Comparison of ENCODE assay signal across 20 cellular contexts in genomic region chr22:25843660-25844275, GRCh38.
DNase-seq lines count a peak whose midpoint lies in the region; TF ChIP-seq lines count a peak whose summit lies in the region.
"Had no signal": no experiment of that assay in that cellular context is flagged by ENCODE, and none has a peak within 500 bp of the region (broad histone marks: within the 10 kb centered on the region; RNA-seq: fewer than 3 reads in every experiment).

No MANE protein-coding gene starts in this region.

- H3K36me3 Mint-ChIP-seq in osteocyte (ENCODE audit: unreplicated experiment) = no peaks in the 10 kb centered on the region
- H3K36me3 Mint-ChIP-seq: CD14-positive monocyte; CD8-positive, alpha-beta memory T cell had no signal

- no peak overlapping the region for H3K4me3 Mint-ChIP-seq in osteocyte (ENCODE audit: unreplicated experiment)
- H3K4me3 Mint-ChIP-seq: B cell; CD14-positive monocyte; CD8-positive, alpha-beta memory T cell had no signal

- H3K4me1 Mint-ChIP-seq in osteocyte (ENCODE audit: unreplicated experiment) = no peaks in the 10 kb centered on the region
- H3K4me1 Mint-ChIP-seq: B cell; CD14-positive monocyte; CD8-positive, alpha-beta memory T cell had no signal

- no peaks in the 10 kb centered on the region for H3K27me3 ChIP-seq in brain microvascular endothelial cell (replicated peaks)

- DNase-seq in COR-L47 (lab: John Stamatoyannopoulos, UW) (peak; percentile 55), NCI-H146 treated with DMSO at 0.1 percent for 48 hours (lab: John Stamatoyannopoulos, UW; ENCODE audit: unreplicated experiment) (peak; percentile 2), coronary artery (ENCODE audit: low spot score) (peak; percentile 50), osteocyte (ENCODE audit: extremely low spot score, unreplicated experiment) (peak; percentile 76), brain microvascular endothelial cell (no peak), DMS 273 (lab: John Stamatoyannopoulos, UW; ENCODE audit: unreplicated experiment) (no peak), C1 segment of cervical spinal cord (lab: John Stamatoyannopoulos, UW) (no peak)
- DNase-seq: Calu3; CD8-positive, alpha-beta memory T cell; DMS153; NCI-H1092; NCI-H1436; NCI-H1930; NCI-H2107; NCI-H510A; SIG-M5; SW 1271 had no signal

- H3K27ac ChIP-seq in coronary artery = no peak overlapping the region
- H3K27ac ChIP-seq in brain microvascular endothelial cell = no peak overlapping the region
- H3K27ac ChIP-seq: SK-N-MC had no signal

- H3K4me3 ChIP-seq in coronary artery = no peak overlapping the region
- H3K4me3 ChIP-seq in brain microvascular endothelial cell (ENCODE audit: low read depth, low read length) = no peak overlapping the region
- H3K4me3 ChIP-seq: SK-N-MC had no signal

- H3K27me3 Mint-ChIP-seq in osteocyte (ENCODE audit: unreplicated experiment) = peaks cover 3% of the 10 kb centered on the region

- H3K27ac Mint-ChIP-seq in osteocyte (ENCODE audit: unreplicated experiment) = no peak overlapping the region
- H3K27ac Mint-ChIP-seq: B cell had no signal

- TF ChIP-seq CTCF in coronary artery (IDR thresholded peaks at IDR 0.05) (no peak), osteocyte (IDR thresholded peaks at IDR 0.05) (no peak), brain microvascular endothelial cell (IDR thresholded peaks at IDR 0.05; ENCODE audit: low read depth, low read length, missing control alignments) (no peak)

- no peaks in the 10 kb centered on the region for H3K36me3 ChIP-seq in brain microvascular endothelial cell (replicated peaks)

- in situ Hi-C loops in brain microvascular endothelial cell (cut with HindIII; ENCODE audit: low pct_ligation_motif_present, low sequenced_read_pairs) = no loop called here

- H3K9me3 Mint-ChIP-seq in osteocyte (ENCODE audit: unreplicated experiment) = no peaks in the 10 kb centered on the region
- H3K9me3 Mint-ChIP-seq: CD14-positive monocyte had no signal

Comparison
In these comparisons a context has a peak if more than half of its experiments do, and no peak if none do; other contexts are left out.
1. DNase-seq: peak in COR-L47 (single experiment), NCI-H146 treated with DMSO at 0.1 percent for 48 hours (single experiment), coronary artery (single experiment) and osteocyte (single experiment); none in brain microvascular endothelial cell (single experiment), DMS 273 (single experiment) and C1 segment of cervical spinal cord (0 of 14).